ENCODE assay signal across 8 cellular contexts in the genomic region with DNA sequence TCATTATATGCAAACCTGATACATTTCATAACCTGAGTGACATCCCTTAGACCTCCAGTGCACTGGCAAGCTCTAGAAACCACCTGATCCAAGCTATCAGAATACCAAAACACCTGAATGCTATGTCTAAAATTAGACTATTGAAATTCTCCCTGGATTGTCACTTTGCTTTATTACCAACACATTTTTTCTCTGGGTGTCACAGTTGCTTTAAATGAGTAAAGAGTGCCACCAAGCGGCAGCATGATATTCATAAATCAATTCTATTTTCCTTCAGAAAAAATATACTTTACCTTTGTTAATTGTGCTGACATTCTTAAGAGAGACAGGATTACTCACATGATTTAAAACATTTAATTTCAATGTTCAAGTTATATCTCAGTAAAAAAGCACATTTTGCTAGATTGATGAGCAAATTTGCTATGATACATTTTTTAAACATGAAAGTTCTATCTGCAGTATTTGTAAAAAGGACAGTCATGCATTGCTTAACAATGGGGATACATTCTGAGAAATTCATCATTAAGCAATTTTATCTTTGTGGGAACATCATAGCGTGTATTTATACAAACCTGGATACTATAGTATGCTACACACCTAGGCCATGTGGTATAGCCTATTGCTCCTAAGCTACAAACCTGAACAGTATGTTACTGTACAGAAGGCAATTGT.
DNase-seq lines count a peak whose midpoint lies in the region; TF ChIP-seq lines count a peak whose summit lies in the region.

No MANE protein-coding gene starts in this region.

- H3K4me3 ChIP-seq in brain microvascular endothelial cell (ENCODE audit: low read depth, low read length) (no peak overlapping the region), lower leg skin (ENCODE audit: low read depth, poor library complexity, severe bottlenecking) (no peak overlapping the region)

- peak; percentile 73 for TF ChIP-seq CTCF in 22Rv1 (IDR thresholded peaks at IDR 0.05)
- TF ChIP-seq CTCF in brain microvascular endothelial cell (IDR thresholded peaks at IDR 0.05; ENCODE audit: low read depth, low read length, missing control alignments) = peak; percentile 53
- TF ChIP-seq CTCF in lower leg skin (IDR thresholded peaks at IDR 0.05) = no peak

- intact Hi-C loops in lower leg skin (cut with DNase I; ENCODE audit: low total_unique reads) = no loop called here

- no peak for TF ChIP-seq POLR2A in lower leg skin (IDR thresholded peaks at IDR 0.05)

- 8 to 9% methylated on average over 2 of the region's 2 CpGs for WGBS in lower leg skin, 2 donors

- in situ Hi-C loops in G401 (cut with HindIII; ENCODE audit: low sequenced_read_pairs) (no loop called here), brain microvascular endothelial cell (cut with HindIII; ENCODE audit: low pct_ligation_motif_present, low sequenced_read_pairs) (no loop called here)

- no peaks in the 10 kb centered on the region for H3K27me3 ChIP-seq in brain microvascular endothelial cell (replicated peaks)

- H3K27ac ChIP-seq in 22Rv1 (peak overlapping the region; percentile 43), brain microvascular endothelial cell (no peak overlapping the region)

- TF ChIP-seq RAD21 in Ishikawa (IDR thresholded peaks at IDR 0.05; ENCODE audit: low read depth) = peak; percentile 84

- H3K36me3 ChIP-seq in brain microvascular endothelial cell (replicated peaks) = no peaks in the 10 kb centered on the region

- no peak for TF ChIP-seq EP300 in Ishikawa (IDR thresholded peaks at IDR 0.05; ENCODE audit: borderline replicate concordance)

- peak; percentile 72 for DNase-seq in G401 (ENCODE audit: low spot score)
- peak; percentile 22 to 37 for DNase-seq in SHP77 (lab: John Stamatoyannopoulos, UW)
- DNase-seq in brain microvascular endothelial cell = peak; percentile 18
- peak; percentile 72 for DNase-seq in left kidney (ENCODE audit: low read depth, low spot score)
- peak; percentile 15 for DNase-seq in stromal cell of bone marrow (ENCODE audit: low read depth)
- no peak for DNase-seq in lower leg skin (ENCODE audit: low spot score in 2 of 2)

TF ChIP-seq in Ishikawa, 13 proteins besides CTCF, POLR2A, EP300 and RAD21:
- TF ChIP-seq FOXM1 (IDR thresholded peaks at IDR 0.05; ENCODE audit: borderline replicate concordance, low read depth) = no peak
- no peak for TF ChIP-seq YY1 (IDR thresholded peaks at IDR 0.05; ENCODE audit: low read depth)
- TF ChIP-seq CREB1 (IDR thresholded peaks at IDR 0.05; ENCODE audit: low read depth) = no peak
- no peak for TF ChIP-seq TEAD4 (IDR thresholded peaks at IDR 0.05)
- TF ChIP-seq CEBPB (IDR thresholded peaks at IDR 0.05) = no peak
- TF ChIP-seq, protein P1, sequence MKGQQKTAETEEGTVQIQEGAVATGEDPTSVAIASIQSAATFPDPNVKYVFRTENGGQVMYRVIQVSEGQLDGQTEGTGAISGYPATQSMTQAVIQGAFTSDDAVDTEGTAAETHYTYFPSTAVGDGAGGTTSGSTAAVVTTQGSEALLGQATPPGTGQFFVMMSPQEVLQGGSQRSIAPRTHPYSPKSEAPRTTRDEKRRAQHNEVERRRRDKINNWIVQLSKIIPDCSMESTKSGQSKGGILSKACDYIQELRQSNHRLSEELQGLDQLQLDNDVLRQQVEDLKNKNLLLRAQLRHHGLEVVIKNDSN (IDR thresholded peaks at IDR 0.05) = no peak
- no peak for TF ChIP-seq EGR1 (IDR thresholded peaks at IDR 0.05)
- TF ChIP-seq TAF1 (IDR thresholded peaks at IDR 0.05; ENCODE audit: low read depth) = no peak
- no peak for TF ChIP-seq TCF12 (IDR thresholded peaks at IDR 0.05; ENCODE audit: low read depth)
- TF ChIP-seq NFIC (IDR thresholded peaks at IDR 0.05) = no peak
- TF ChIP-seq, protein P2, sequence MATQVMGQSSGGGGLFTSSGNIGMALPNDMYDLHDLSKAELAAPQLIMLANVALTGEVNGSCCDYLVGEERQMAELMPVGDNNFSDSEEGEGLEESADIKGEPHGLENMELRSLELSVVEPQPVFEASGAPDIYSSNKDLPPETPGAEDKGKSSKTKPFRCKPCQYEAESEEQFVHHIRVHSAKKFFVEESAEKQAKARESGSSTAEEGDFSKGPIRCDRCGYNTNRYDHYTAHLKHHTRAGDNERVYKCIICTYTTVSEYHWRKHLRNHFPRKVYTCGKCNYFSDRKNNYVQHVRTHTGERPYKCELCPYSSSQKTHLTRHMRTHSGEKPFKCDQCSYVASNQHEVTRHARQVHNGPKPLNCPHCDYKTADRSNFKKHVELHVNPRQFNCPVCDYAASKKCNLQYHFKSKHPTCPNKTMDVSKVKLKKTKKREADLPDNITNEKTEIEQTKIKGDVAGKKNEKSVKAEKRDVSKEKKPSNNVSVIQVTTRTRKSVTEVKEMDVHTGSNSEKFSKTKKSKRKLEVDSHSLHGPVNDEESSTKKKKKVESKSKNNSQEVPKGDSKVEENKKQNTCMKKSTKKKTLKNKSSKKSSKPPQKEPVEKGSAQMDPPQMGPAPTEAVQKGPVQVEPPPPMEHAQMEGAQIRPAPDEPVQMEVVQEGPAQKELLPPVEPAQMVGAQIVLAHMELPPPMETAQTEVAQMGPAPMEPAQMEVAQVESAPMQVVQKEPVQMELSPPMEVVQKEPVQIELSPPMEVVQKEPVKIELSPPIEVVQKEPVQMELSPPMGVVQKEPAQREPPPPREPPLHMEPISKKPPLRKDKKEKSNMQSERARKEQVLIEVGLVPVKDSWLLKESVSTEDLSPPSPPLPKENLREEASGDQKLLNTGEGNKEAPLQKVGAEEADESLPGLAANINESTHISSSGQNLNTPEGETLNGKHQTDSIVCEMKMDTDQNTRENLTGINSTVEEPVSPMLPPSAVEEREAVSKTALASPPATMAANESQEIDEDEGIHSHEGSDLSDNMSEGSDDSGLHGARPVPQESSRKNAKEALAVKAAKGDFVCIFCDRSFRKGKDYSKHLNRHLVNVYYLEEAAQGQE (IDR thresholded peaks at IDR 0.05; ENCODE audit: low read depth) = no peak
- TF ChIP-seq, protein P3, sequence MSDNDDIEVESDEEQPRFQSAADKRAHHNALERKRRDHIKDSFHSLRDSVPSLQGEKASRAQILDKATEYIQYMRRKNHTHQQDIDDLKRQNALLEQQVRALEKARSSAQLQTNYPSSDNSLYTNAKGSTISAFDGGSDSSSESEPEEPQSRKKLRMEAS (IDR thresholded peaks at IDR 0.05) = no peak
- TF ChIP-seq ZBTB7A (IDR thresholded peaks at IDR 0.05; ENCODE audit: low read depth) = no peak
TF ChIP-seq in Ishikawa: peak in this region for 0.

Comparison
In these comparisons a context has a peak if more than half of its experiments do, and no peak if none do; other contexts are left out.
1. CTCF ChIP-seq: peak in 22Rv1 (single experiment) and brain microvascular endothelial cell (single experiment); none in lower leg skin (0 of 3).
2. DNase-seq: peak in G401 (single experiment), SHP77 (2 of 2), brain microvascular endothelial cell (single experiment), left kidney (single experiment) and stromal cell of bone marrow (single experiment); none in lower leg skin (0 of 2).